8 cellular contexts compared by ENCODE assay signal in genomic region chr3:9986230-9986725, GRCh38. TPM values are rescaled to one million over a fixed set of nuclear protein-coding genes. Genes with fewer than 3 reads are reported as not detected.
DNase-seq lines count a peak whose midpoint lies in the region; ATAC-seq and TF ChIP-seq lines count a peak whose summit lies in the region.

No MANE protein-coding gene starts in this region.

- H3K27me3 Mint-ChIP-seq in Caco-2 (ENCODE audit: insufficient read depth, unreplicated experiment): no peaks in the 10 kb centered on the region
- no peaks in the 10 kb centered on the region for H3K27me3 Mint-ChIP-seq in naive thymus-derived CD4-positive, alpha-beta T cell

- BruUV-seq in Caco-2 (replicated peaks; lab: Mats Ljungman, UMichigan): TSS peak; percentile 62

- ATAC-seq in GM21528 (IDR thresholded peaks at IDR 0.05; ENCODE audit: low FRiP score, unreplicated experiment): peak; percentile 40
- ATAC-seq in naive thymus-derived CD4-positive, alpha-beta T cell: peak; percentile 52

- H3K36me3 ChIP-seq in Caco-2 (ENCODE audit: control insufficient read depth, insufficient read depth, low read length): no peaks in the 10 kb centered on the region
- H3K36me3 ChIP-seq in KMS-11 (ENCODE audit: insufficient read depth): no peaks in the 10 kb centered on the region
- peaks cover 4 to 9% of the 10 kb centered on the region in 2 donors for H3K36me3 ChIP-seq in duodenal mucosa (ENCODE audit: control insufficient read depth in 1 of 2, insufficient read depth in 2 of 2, low read length in 2 of 2)
- peaks cover 0 to 8% (median 0%) of the 10 kb centered on the region in 3 experiments for H3K36me3 ChIP-seq in naive thymus-derived CD4-positive, alpha-beta T cell (ENCODE audit: control insufficient read depth in 2 of 3, insufficient read depth in 3 of 3, low read length in 3 of 3)

- H3K4me1 ChIP-seq in Caco-2 (peaks cover 3% of the 10 kb centered on the region; the same call in 1 of the 2 replicates), KMS-11 (ENCODE audit: low read depth, poor library complexity, severe bottlenecking) (peaks cover 12% of the 10 kb centered on the region), duodenal mucosa (ENCODE audit: control insufficient read depth in 1 of 2, insufficient read depth in 2 of 2, low read length in 2 of 2) (peaks cover 12 to 20% of the 10 kb centered on the region in 2 donors)
- peaks cover 13 to 15% of the 10 kb centered on the region in 2 donors for H3K4me1 ChIP-seq in naive thymus-derived CD4-positive, alpha-beta T cell (ENCODE audit: control insufficient read depth in 2 of 2, insufficient read depth in 2 of 2, low read length in 2 of 2)

- H3K4me3 Mint-ChIP-seq in Caco-2 (ENCODE audit: unreplicated experiment): peak overlapping the region; percentile 93
- peak overlapping the region; percentile 95 to 99 (median 98) for H3K4me3 Mint-ChIP-seq in naive thymus-derived CD4-positive, alpha-beta T cell

- H4K20me1 ChIP-seq in KMS-11 (ENCODE audit: insufficient read depth): no peaks in the 10 kb centered on the region

- H3K27ac ChIP-seq in KMS-11 (peak overlapping the region; percentile 55; the same call in 1 of the 2 replicates), duodenal mucosa (ENCODE audit: low read depth, low read length) (no peak overlapping the region)
- H3K27ac ChIP-seq in naive thymus-derived CD4-positive, alpha-beta T cell (ENCODE audit: low read depth, low read length): peak overlapping the region; percentile 96

- CTCF ChIA-PET in Caco-2 (lab: Charles Lee): interaction anchor here (0.6 to 0.7 kb wide), 3 partner anchors 40 to 300 kb away, joined by 5 to 6 read pairs (median 6); partner anchors contain the start of gene FANCD2
- CTCF ChIA-PET in naive thymus-derived CD4-positive, alpha-beta T cell (lab: Charles Lee): interaction anchor here (0.6 to 1.2 kb wide), 4 partner anchors 10 to 277 kb away, joined by 3 read pairs; no protein-coding TSS in a partner anchor

- DNase-seq in Caco-2 (no peak), GF-D8 (lab: John Stamatoyannopoulos, UW) (no peak), GDM1 (lab: John Stamatoyannopoulos, UW) (no peak), amniotic stem cell (lab: John Stamatoyannopoulos, UW) (no peak)
- DNase-seq in naive thymus-derived CD4-positive, alpha-beta T cell: no peak

- peak overlapping the region; percentile 64 for H3K4me2 ChIP-seq in KMS-11

- no peaks in the 10 kb centered on the region for H3K4me1 Mint-ChIP-seq in Caco-2 (ENCODE audit: low read depth, unreplicated experiment)
- peaks cover 0 to 48% (median 35%) of the 10 kb centered on the region in 7 donors for H3K4me1 Mint-ChIP-seq in naive thymus-derived CD4-positive, alpha-beta T cell

- H3K9ac ChIP-seq in KMS-11 (peak overlapping the region; percentile 72; the same call in 1 of the 2 replicates), duodenal mucosa (ENCODE audit: low read depth in 1 of 2, low read length in 2 of 2) (peak overlapping the region; percentile 73 to 95)

- TF ChIP-seq CTCF in Caco-2 (IDR thresholded peaks at IDR 0.05; ENCODE audit: insufficient read depth in 1 of 2, low read depth in 1 of 2, low read length in 1 of 2, severe bottlenecking in 1 of 2, unreplicated experiment in 1 of 2): no peak
- TF ChIP-seq CTCF in KMS-11 (conservative IDR thresholded peaks at IDR 0.05; ENCODE audit: low read depth, low read length): no peak

- intact Hi-C loops in Caco-2 (cut with micrococcal nuclease; ENCODE audit: unreplicated experiment): loop anchor here (2.0 kb wide), 1 partner anchor 25 kb away; no protein-coding TSS in a partner anchor
- intact Hi-C loops in naive thymus-derived CD4-positive, alpha-beta T cell (cut with micrococcal nuclease): loop anchor here (1.0 to 5.0 kb wide), 16 partner anchors 25 to 335 kb away; partner anchors contain the start of genes BRK1 (in 2 of the 2), CRELD1 (in 2 of the 2), JAGN1 (in 2 of the 2) and TADA3 (in 2 of the 2)

- peaks cover 31% of the 10 kb centered on the region for H3K36me3 Mint-ChIP-seq in Caco-2 (ENCODE audit: insufficient read depth, unreplicated experiment)
- H3K36me3 Mint-ChIP-seq in naive thymus-derived CD4-positive, alpha-beta T cell: peaks cover 0 to 3% (median 0%) of the 10 kb centered on the region in 5 donors

- H3K9me3 Mint-ChIP-seq in Caco-2 (ENCODE audit: unreplicated experiment): no peaks in the 10 kb centered on the region
- H3K9me3 Mint-ChIP-seq in naive thymus-derived CD4-positive, alpha-beta T cell: peaks cover 0 to 4% (median 0%) of the 10 kb centered on the region in 11 donors

- H2AFZ ChIP-seq in KMS-11 (ENCODE audit: low read depth): peak overlapping the region; percentile 52

- H3K9me3 ChIP-seq in Caco-2: no peaks in the 10 kb centered on the region
- H3K9me3 ChIP-seq in duodenal mucosa (ENCODE audit: control insufficient read depth in 1 of 2, low read length in 2 of 2): no peaks in the 10 kb centered on the region
- no peaks in the 10 kb centered on the region for H3K9me3 ChIP-seq in naive thymus-derived CD4-positive, alpha-beta T cell (ENCODE audit: control insufficient read depth in 2 of 3, low read length in 3 of 3)

- H3K27me3 ChIP-seq in Caco-2 (replicated peaks; ENCODE audit: control insufficient read depth, insufficient read depth, low read length) (no peaks in the 10 kb centered on the region), KMS-11 (ENCODE audit: insufficient read depth, low read depth) (no peaks in the 10 kb centered on the region), duodenal mucosa (ENCODE audit: control insufficient read depth in 1 of 2, insufficient read depth in 2 of 2, low read length in 2 of 2) (no peaks in the 10 kb centered on the region)
- H3K27me3 ChIP-seq in naive thymus-derived CD4-positive, alpha-beta T cell (ENCODE audit: control insufficient read depth in 2 of 2, insufficient read depth in 2 of 2, low read length in 2 of 2): no peaks in the 10 kb centered on the region

- peak overlapping the region; percentile 98 for H3K27ac Mint-ChIP-seq in Caco-2 (ENCODE audit: unreplicated experiment)
- peak overlapping the region; percentile 95 to 100 (median 98) for H3K27ac Mint-ChIP-seq in naive thymus-derived CD4-positive, alpha-beta T cell

- POLR2A ChIA-PET in Caco-2 (lab: Charles Lee): interaction anchor here (0.9 to 1.3 kb wide), 3 partner anchors 9 to 40 kb away, joined by 3 to 8 read pairs (median 8); no protein-coding TSS in a partner anchor
- POLR2A ChIA-PET in naive thymus-derived CD4-positive, alpha-beta T cell (lab: Charles Lee): interaction anchor here (0.6 to 2.9 kb wide), 14 partner anchors 9 to 1614 kb away, joined by 3 to 24 read pairs (median 4); partner anchors contain the start of genes CRELD1, FANCD2, JAGN1 and TATDN2

- H3K79me2 ChIP-seq in KMS-11 (ENCODE audit: insufficient read depth, low read depth): peaks cover 29% of the 10 kb centered on the region

- peak overlapping the region; percentile 95 for H3K4me3 ChIP-seq in Caco-2 (ENCODE audit: low read depth, low read length)
- H3K4me3 ChIP-seq in KMS-11 (IDR thresholded peaks at IDR 0.05; ENCODE audit: insufficient read depth, low read depth, low read length): peak overlapping the region; percentile 43
- H3K4me3 ChIP-seq in duodenal mucosa (ENCODE audit: low read depth in 1 of 2, low read length in 2 of 2): peak overlapping the region; percentile 84 to 94
- peak overlapping the region; percentile 100 for H3K4me3 ChIP-seq in naive thymus-derived CD4-positive, alpha-beta T cell (ENCODE audit: low read length)

RNA-seq across cellular contexts. Expression of gene EMC3, which starts 0.4 kb away (rescaled TPM):
- 52.4 and 56.7 TPM in 2 replicates for total RNA-seq in Caco-2 (2022)
- 10 to 100 TPM; 33.2 to 55.6 (median 38.9) TPM for total RNA-seq in naive thymus-derived CD4-positive, alpha-beta T cell
- polyA plus RNA-seq in naive thymus-derived CD4-positive, alpha-beta T cell: 10 to 100 TPM; 38.3 to 55.0 TPM

RNA-seq across cellular contexts. Expression of gene PRRT3, which starts 34.1 kb away (rescaled TPM):
- 1.1 and 1.3 TPM in 2 replicates for total RNA-seq in Caco-2 (2022)
- 10 to 100 TPM in 2 of 5 experiments, 1 to 10 TPM in 3; 5.1 to 10.8 (median 8.8) TPM for total RNA-seq in naive thymus-derived CD4-positive, alpha-beta T cell
- polyA plus RNA-seq in naive thymus-derived CD4-positive, alpha-beta T cell: 1 to 10 TPM; 5.4 to 6.4 TPM

RNA-seq across cellular contexts. Expression of gene FANCD2, which starts 40.0 kb away (rescaled TPM):
- total RNA-seq in Caco-2 (2022): 35.6 and 36.5 TPM in 2 replicates
- 10 to 100 TPM; 18.3 to 41.5 (median 34.1) TPM for total RNA-seq in naive thymus-derived CD4-positive, alpha-beta T cell
- 1 to 10 TPM; 3.3 to 5.1 TPM for polyA plus RNA-seq in naive thymus-derived CD4-positive, alpha-beta T cell

RNA-seq across cellular contexts. Expression of gene CRELD1, which starts 52.6 kb away (rescaled TPM):
- 17.1 and 18.3 TPM in 2 replicates for total RNA-seq in Caco-2 (2022)
- total RNA-seq in naive thymus-derived CD4-positive, alpha-beta T cell: 10 to 100 TPM; 21.0 to 64.9 (median 29.6) TPM
- polyA plus RNA-seq in naive thymus-derived CD4-positive, alpha-beta T cell: 10 to 100 TPM; 30.1 to 31.0 TPM

Comparison
In these comparisons a context has a peak if more than half of its experiments do, and no peak if none do; other contexts are left out.
1. H3K4me3 ChIP-seq: peak in every context shown above with its lines; median percentile 100 in naive thymus-derived CD4-positive, alpha-beta T cell; 95 in Caco-2; 89 in duodenal mucosa; 43 in KMS-11.